In genomic region chr15:31360843-31361763, GRCh38 we compare ENCODE assay signal across 8 cellular contexts. TPM values are rescaled to one million over a fixed set of nuclear protein-coding genes. Genes with fewer than 3 reads are reported as not detected.
DNase-seq lines count a peak whose midpoint lies in the region; ATAC-seq, FAIRE-seq and TF ChIP-seq lines count a peak whose summit lies in the region.

No MANE protein-coding gene starts in this region.

- no peaks in the 10 kb centered on the region for H3K9me3 ChIP-seq in KOPT-K1 (ENCODE audit: insufficient read depth, low read length, poor library complexity, severe bottlenecking)
- no peaks in the 10 kb centered on the region for H3K9me3 ChIP-seq in SU-DHL-6 (ENCODE audit: insufficient read depth, low read length)
- H3K9me3 ChIP-seq in ascending aorta, result no peaks in the 10 kb centered on the region
- no peaks in the 10 kb centered on the region for H3K9me3 ChIP-seq in muscle layer of duodenum (ENCODE audit: control insufficient read depth in 1 of 2, low read length in 2 of 2)

- H3K36me3 ChIP-seq in KOPT-K1 (ENCODE audit: insufficient read depth, low read length) (peaks cover 9% of the 10 kb centered on the region; the same call in 1 of the 2 replicates), SU-DHL-6 (ENCODE audit: low read length) (no peaks in the 10 kb centered on the region), ascending aorta (peaks cover 0 to 12% of the 10 kb centered on the region in 2 donors), muscle layer of duodenum (ENCODE audit: control insufficient read depth in 1 of 2, insufficient read depth in 2 of 2, low read length in 2 of 2) (no peaks in the 10 kb centered on the region)

- H3K9me2 ChIP-seq in SU-DHL-6 (replicated peaks; ENCODE audit: insufficient read depth, low read length), result no peaks in the 10 kb centered on the region

- peak overlapping the region; percentile 66 for H2AFZ ChIP-seq in SU-DHL-6 (ENCODE audit: low read depth, low read length, severe bottlenecking)

- H3K27ac ChIP-seq in KOPT-K1 (ENCODE audit: low read depth, low read length, poor library complexity, severe bottlenecking), result peak overlapping the region; percentile 98
- peak overlapping the region; percentile 88 for H3K27ac ChIP-seq in SU-DHL-6 (ENCODE audit: low read depth, low read length)
- H3K27ac ChIP-seq in ascending aorta, result peak overlapping the region; percentile 41 to 65
- peak overlapping the region; percentile 79 for H3K27ac ChIP-seq in muscle layer of duodenum (ENCODE audit: low read length)

- H3K79me2 ChIP-seq in SU-DHL-6 (ENCODE audit: insufficient read depth, low read length), result peaks cover 39% of the 10 kb centered on the region

- H3F3A ChIP-seq in SU-DHL-6 (ENCODE audit: insufficient read depth), result peaks cover 10% of the 10 kb centered on the region; the same call in 1 of the 2 replicates

- no peaks in the 10 kb centered on the region for H4K20me1 ChIP-seq in SU-DHL-6 (ENCODE audit: low read depth, low read length)

- ATAC-seq in GM21717 (IDR thresholded peaks at IDR 0.05; ENCODE audit: unreplicated experiment), result peak; percentile 72

- intact Hi-C loops in ascending aorta (cut with DNase I), result no loop called here

- H3K4me1 ChIP-seq in ascending aorta (peaks cover 12 to 47% of the 10 kb centered on the region in 2 donors), muscle layer of duodenum (ENCODE audit: control insufficient read depth in 1 of 2, insufficient read depth in 2 of 2, low read length in 2 of 2) (peaks cover 46 to 70% of the 10 kb centered on the region in 2 donors)

- H3K4me3 ChIP-seq in GM12875 (ENCODE audit: low read depth, low read length) (peak overlapping the region; percentile 32), SU-DHL-6 (ENCODE audit: insufficient read depth, low read length, poor library complexity, severe bottlenecking) (peak overlapping the region; percentile 9), ascending aorta (no peak overlapping the region), muscle layer of duodenum (ENCODE audit: low read depth in 1 of 2, low read length in 2 of 2) (no peak overlapping the region)

- H3K27me3 ChIP-seq in SU-DHL-6 (ENCODE audit: low read length) (no peaks in the 10 kb centered on the region), ascending aorta (no peaks in the 10 kb centered on the region), muscle layer of duodenum (ENCODE audit: low read depth, low read length) (no peaks in the 10 kb centered on the region)

- TF ChIP-seq CTCF in GM12875 (IDR thresholded peaks at IDR 0.05; ENCODE audit: borderline replicate concordance, insufficient read depth, low read depth, low read length), result no peak
- no peak for TF ChIP-seq CTCF in SU-DHL-6 (IDR thresholded peaks at IDR 0.05; ENCODE audit: insufficient read depth, low read length, poor library complexity, severe bottlenecking)
- TF ChIP-seq CTCF in ascending aorta (IDR thresholded peaks at IDR 0.05), result no peak

- H3K4me2 ChIP-seq in SU-DHL-6 (ENCODE audit: low read depth, low read length, poor library complexity, severe bottlenecking), result peak overlapping the region; percentile 53

- DNase-seq in ascending aorta (ENCODE audit: low spot score in 2 of 2), result no peak
- DNase-seq in A172 (ENCODE audit: low spot score), result no peak
- no peak for DNase-seq in H54 (ENCODE audit: insufficient read length, low spot score)

- FAIRE-seq in H54 (lab: Jason Lieb, UNC), result no peak

- no peak for TF ChIP-seq POLR2A in H54 (IDR thresholded peaks at IDR 0.05; ENCODE audit: low read depth, low read length)

- peak overlapping the region; percentile 52 for H3K9ac ChIP-seq in SU-DHL-6 (ENCODE audit: low read length)

RNA-seq across cellular contexts. Expression of gene KLF13, which starts 34.5 kb away (rescaled TPM):
- 235 TPM for total RNA-seq in ascending aorta
- total RNA-seq in A172 (2014; rRNA removed; shearing (Covaris generic)), result 19.6 and 27.9 TPM in 2 replicates

Comparison
In these comparisons a context has a peak if more than half of its experiments do, and no peak if none do; other contexts are left out.
1. H3K4me3 ChIP-seq: peak in GM12875 (single experiment) and SU-DHL-6 (single experiment); none in ascending aorta (0 of 2) and muscle layer of duodenum (0 of 2).
2. Peak in every context shown above with its lines, with median percentiles within 50 percentile points of each other: H3K27ac ChIP-seq.